Comparison of ENCODE assay signal across 8 cellular contexts in the genomic region with DNA sequence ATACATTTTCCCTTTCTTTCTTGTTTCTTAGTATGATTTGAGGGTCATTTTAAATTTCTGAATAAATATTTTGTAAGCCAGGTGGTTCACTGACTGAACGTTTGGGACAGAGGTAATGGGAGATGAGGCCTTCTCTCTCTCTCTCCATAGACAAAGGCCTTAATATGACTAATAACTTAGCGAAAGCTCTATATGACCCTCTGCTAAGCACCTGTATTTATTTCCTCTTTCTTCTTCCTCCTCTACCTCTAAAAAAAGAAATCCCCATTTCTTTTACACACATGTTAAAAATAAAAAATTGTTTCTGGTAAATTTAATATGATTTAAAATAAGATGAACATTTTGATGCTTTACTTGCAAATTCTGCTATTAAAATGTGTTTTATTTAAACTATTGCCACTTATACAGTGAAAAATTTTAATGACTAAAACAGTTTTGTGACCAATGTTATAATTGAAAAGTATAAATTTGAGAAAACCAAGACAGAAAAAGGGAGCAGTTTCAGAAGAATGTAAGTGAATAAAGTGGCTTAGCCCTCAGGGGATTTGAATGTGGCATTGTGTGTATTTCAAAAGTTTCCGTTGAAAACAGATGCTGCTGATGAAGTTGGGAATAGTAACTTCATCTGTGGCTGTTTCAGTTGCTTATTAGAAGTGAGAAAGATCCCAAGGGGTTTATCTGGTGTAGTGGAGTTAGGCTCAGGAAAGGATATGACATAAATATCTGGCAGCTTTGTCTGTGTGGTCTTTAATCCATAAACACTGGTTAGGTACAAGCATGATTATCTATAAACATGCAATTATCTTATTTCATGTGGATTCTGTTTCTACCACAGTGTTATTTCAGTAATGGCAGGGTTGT.
DNase-seq lines count a peak whose midpoint lies in the region; ATAC-seq lines count a peak whose summit lies in the region.

No MANE protein-coding gene starts in this region.

- ATAC-seq in GM18870 (IDR thresholded peaks at IDR 0.05; ENCODE audit: unreplicated experiment) = peak; percentile 54
- peak; percentile 44 for ATAC-seq in HG03064 (IDR thresholded peaks at IDR 0.05; ENCODE audit: low read depth, unreplicated experiment)
- peak; percentile 8 for ATAC-seq in activated T-helper 17 cell treated with anti-CD3 and anti-CD28 coated beads, Interleukin-2, amount 50 U/mL, for 72 hours (replicated peaks)
- ATAC-seq in HG03457 (IDR thresholded peaks at IDR 0.05; ENCODE audit: unreplicated experiment) = no peak

- H3K27ac ChIP-seq in ACC112 (ENCODE audit: low read depth, low read length) = peak overlapping the region; percentile 14; the same call in 1 of the 2 replicates

- H3K4me1 Mint-ChIP-seq in activated T-helper 17 cell treated with anti-CD3 and anti-CD28 coated beads, Interleukin-2, amount 50 U/mL, for 72 hours = peaks cover 28% of the 10 kb centered on the region

- no peaks in the 10 kb centered on the region for H3K27me3 Mint-ChIP-seq in activated T-helper 17 cell treated with anti-CD3 and anti-CD28 coated beads, Interleukin-2, amount 50 U/mL, for 72 hours

- peaks cover 21% of the 10 kb centered on the region for H3K79me2 ChIP-seq in ACC112 (ENCODE audit: control insufficient read depth, insufficient read depth, low read length, unreplicated experiment)

- no peaks in the 10 kb centered on the region for H3K9me3 Mint-ChIP-seq in activated T-helper 17 cell treated with anti-CD3 and anti-CD28 coated beads, Interleukin-2, amount 50 U/mL, for 72 hours

- no peak overlapping the region for H2AFZ ChIP-seq in ACC112 (ENCODE audit: low read length, unreplicated experiment)

- no peaks in the 10 kb centered on the region for H3K27me3 ChIP-seq in ACC112 (ENCODE audit: insufficient read depth, low read length)

- no peak overlapping the region for H3K4me3 Mint-ChIP-seq in activated T-helper 17 cell treated with anti-CD3 and anti-CD28 coated beads, Interleukin-2, amount 50 U/mL, for 72 hours

- peaks cover 39% of the 10 kb centered on the region for H3K4me1 ChIP-seq in ACC112 (ENCODE audit: control insufficient read depth, insufficient read depth, low read length, unreplicated experiment)

- no peak for DNase-seq in cerebellum (ENCODE audit: low spot score)
- DNase-seq in NCI-H524 treated with DMSO at 0.1 percent for 48 hours (lab: John Stamatoyannopoulos, UW) = no peak
- DNase-seq in stimulated activated CD4-positive, alpha-beta T cell treated with anti-CD3 and anti-CD28 coated beads, Interleukin-4, amount 100 ng/mL, for 4 hours = no peak

- no peak overlapping the region for H3K4me3 ChIP-seq in ACC112 (ENCODE audit: low read depth, low read length)

- no peaks in the 10 kb centered on the region for H3K36me3 ChIP-seq in ACC112 (ENCODE audit: insufficient read depth, low read length)

- H3K36me3 Mint-ChIP-seq in activated T-helper 17 cell treated with anti-CD3 and anti-CD28 coated beads, Interleukin-2, amount 50 U/mL, for 72 hours (ENCODE audit: low read depth) = peaks cover 6% of the 10 kb centered on the region

- H3K27ac Mint-ChIP-seq in activated T-helper 17 cell treated with anti-CD3 and anti-CD28 coated beads, Interleukin-2, amount 50 U/mL, for 72 hours = peak overlapping the region; percentile 49
